12 cellular contexts compared by ENCODE assay signal in genomic region chr5:136073714-136074113, GRCh38. TPM values are rescaled to one million over a fixed set of nuclear protein-coding genes. Genes with fewer than 3 reads are reported as not detected.
DNase-seq lines count a peak whose midpoint lies in the region; ATAC-seq and TF ChIP-seq lines count a peak whose summit lies in the region.
"Had no signal": no experiment of that assay in that cellular context is flagged by ENCODE, and none has a peak within 500 bp of the region (broad histone marks: within the 10 kb centered on the region; RNA-seq: fewer than 3 reads in every experiment).

No MANE protein-coding gene starts in this region.

- no peak for TF ChIP-seq POLR2A in prostate gland (IDR thresholded peaks at IDR 0.05)

- H3K4me1 Mint-ChIP-seq in activated CD4-positive, alpha-beta T cell treated with anti-CD3 and anti-CD28 coated beads, Interleukin-2, amount 10 ng/mL, durations not matched to agents 7 days and 5 days = no peaks in the 10 kb centered on the region

- no peaks in the 10 kb centered on the region for H3K27me3 ChIP-seq in SU-DHL-6 (ENCODE audit: low read length)
- H3K27me3 ChIP-seq in prostate gland (replicated peaks; ENCODE audit: insufficient read depth) = no peaks in the 10 kb centered on the region

- no peaks in the 10 kb centered on the region for H3K4me1 ChIP-seq in prostate gland (replicated peaks)

- H3K4me3 Mint-ChIP-seq in activated CD4-positive, alpha-beta T cell treated with anti-CD3 and anti-CD28 coated beads, Interleukin-2, amount 10 ng/mL, durations not matched to agents 7 days and 5 days = no peak overlapping the region
- H3K4me3 Mint-ChIP-seq: activated CD8-positive, alpha-beta T cell treated with anti-CD3 and anti-CD28 coated beads for 36 hours had no signal

- no peaks in the 10 kb centered on the region for H3K36me3 Mint-ChIP-seq in activated CD4-positive, alpha-beta T cell treated with anti-CD3 and anti-CD28 coated beads, Interleukin-2, amount 10 ng/mL, durations not matched to agents 7 days and 5 days (ENCODE audit: low read depth)

- no peak overlapping the region for H2AFZ ChIP-seq in SU-DHL-6 (ENCODE audit: low read depth, low read length, severe bottlenecking)

- H3K9me3 ChIP-seq in SU-DHL-6 (ENCODE audit: insufficient read depth, low read length) = no peaks in the 10 kb centered on the region
- H3K9me3 ChIP-seq in prostate gland = no peaks in the 10 kb centered on the region

- H3K9me3 Mint-ChIP-seq in activated CD4-positive, alpha-beta T cell treated with anti-CD3 and anti-CD28 coated beads, Interleukin-2, amount 10 ng/mL, durations not matched to agents 7 days and 5 days = no peaks in the 10 kb centered on the region
- H3K9me3 Mint-ChIP-seq: activated CD8-positive, alpha-beta T cell treated with anti-CD3 and anti-CD28 coated beads for 36 hours had no signal

- CTCF ChIA-PET in activated CD4-positive, alpha-beta T cell treated with anti-CD3 and anti-CD28 coated beads, Interleukin-2, amount 10 ng/mL, durations not matched to agents 7 days and 5 days (lab: Charles Lee) = no interaction called here

- peak; percentile 89 for ATAC-seq in GM18517 (IDR thresholded peaks at IDR 0.05; ENCODE audit: unreplicated experiment)
- ATAC-seq in GM21367 (IDR thresholded peaks at IDR 0.05; ENCODE audit: unreplicated experiment) = peak; percentile 81
- peak; percentile 76 for ATAC-seq in HG02981 (IDR thresholded peaks at IDR 0.05; ENCODE audit: unreplicated experiment)
- ATAC-seq: activated CD8-positive, alpha-beta T cell treated with anti-CD3 and anti-CD28 coated beads for 36 hours; left colon had no signal

- H3K9ac ChIP-seq in SU-DHL-6 (ENCODE audit: low read length) = peak overlapping the region; percentile 39

- H3K27me3 Mint-ChIP-seq in activated CD4-positive, alpha-beta T cell treated with anti-CD3 and anti-CD28 coated beads, Interleukin-2, amount 10 ng/mL, durations not matched to agents 7 days and 5 days = peaks cover 30% of the 10 kb centered on the region

- H3K9me2 ChIP-seq in SU-DHL-6 (replicated peaks; ENCODE audit: insufficient read depth, low read length) = no peaks in the 10 kb centered on the region

- no peak for DNase-seq in AG08396 (ENCODE audit: low spot score)
- DNase-seq in NCI-H524 (lab: John Stamatoyannopoulos, UW) = no peak
- no peak for DNase-seq in activated CD4-positive, alpha-beta T cell treated with anti-CD3 and anti-CD28 coated beads, Interleukin-2, amount 10 ng/mL, durations not matched to agents 7 days and 5 days
- DNase-seq in prostate gland (ENCODE audit: low spot score) = no peak
- DNase-seq: activated CD8-positive, alpha-beta T cell treated with anti-CD3 and anti-CD28 coated beads for 36 hours; left colon; stimulated activated CD4-positive, alpha-beta T cell treated with anti-CD3 and anti-CD28 coated beads, Interleukin-2, amount 100 ng/mL, for 48 hours had no signal

- 85% methylated on average over 2 of the region's 2 CpGs for WGBS in prostate gland

- H3K4me3 ChIP-seq in SU-DHL-6 (ENCODE audit: insufficient read depth, low read length, poor library complexity, severe bottlenecking) (peak overlapping the region; percentile 1), prostate gland (no peak overlapping the region)

- no peak overlapping the region for H3K27ac Mint-ChIP-seq in activated CD4-positive, alpha-beta T cell treated with anti-CD3 and anti-CD28 coated beads, Interleukin-2, amount 10 ng/mL, durations not matched to agents 7 days and 5 days
- H3K27ac Mint-ChIP-seq: activated CD8-positive, alpha-beta T cell treated with anti-CD3 and anti-CD28 coated beads for 36 hours had no signal

- no peaks in the 10 kb centered on the region; the same call in 1 of the 2 replicates for H3F3A ChIP-seq in SU-DHL-6 (ENCODE audit: insufficient read depth)

- TF ChIP-seq CTCF in SU-DHL-6 (IDR thresholded peaks at IDR 0.05; ENCODE audit: insufficient read depth, low read length, poor library complexity, severe bottlenecking) (no peak), prostate gland (IDR thresholded peaks at IDR 0.05) (no peak)

- peak overlapping the region; percentile 47 for H3K4me2 ChIP-seq in SU-DHL-6 (ENCODE audit: low read depth, low read length, poor library complexity, severe bottlenecking)

- H3K27ac ChIP-seq in SU-DHL-6 (ENCODE audit: low read depth, low read length) (peak overlapping the region; percentile 81), prostate gland (no peak overlapping the region)
- H3K27ac ChIP-seq: HL-60 had no signal

- POLR2A ChIA-PET in activated CD4-positive, alpha-beta T cell treated with anti-CD3 and anti-CD28 coated beads, Interleukin-2, amount 10 ng/mL, durations not matched to agents 7 days and 5 days (lab: Charles Lee) = no interaction called here

- no peaks in the 10 kb centered on the region for H4K20me1 ChIP-seq in SU-DHL-6 (ENCODE audit: low read depth, low read length)

- intact Hi-C loops in prostate gland (cut with DNase I) = no loop called here

- no peaks in the 10 kb centered on the region for H3K79me2 ChIP-seq in SU-DHL-6 (ENCODE audit: insufficient read depth, low read length)

- H3K36me3 ChIP-seq in SU-DHL-6 (ENCODE audit: low read length) = 0 out of 2 replicates have a peak, but pooled peaks cover 4% of the 10 kb centered on the region
- H3K36me3 ChIP-seq in prostate gland = no peaks in the 10 kb centered on the region

RNA-seq across cellular contexts. Expression of gene TGFBI, which starts 44.9 kb away (rescaled TPM):
- total RNA-seq in activated CD4-positive, alpha-beta T cell treated with anti-CD3 and anti-CD28 coated beads, Interleukin-2, amount 10 ng/mL, durations not matched to agents 7 days and 5 days = under 1 TPM; 0.10 to 0.27 TPM
- 10 to 100 TPM; 17.9 to 41.7 TPM for total RNA-seq in prostate gland
- total RNA-seq: activated CD8-positive, alpha-beta T cell treated with anti-CD3 and anti-CD28 coated beads for 36 hours had no signal

RNA-seq across cellular contexts. Expression of gene SMAD5, which starts 58.9 kb away (rescaled TPM):
- 1 to 10 TPM; 8.6 to 9.3 TPM for total RNA-seq in activated CD4-positive, alpha-beta T cell treated with anti-CD3 and anti-CD28 coated beads, Interleukin-2, amount 10 ng/mL, durations not matched to agents 7 days and 5 days
- 10 to 100 TPM; 34.2 to 37.3 TPM for total RNA-seq in prostate gland

Comparison
In these comparisons a context has a peak if more than half of its experiments do, and no peak if none do; other contexts are left out.
1. RNA of gene TGFBI, which starts 44.9 kb away (total RNA-seq): 17.9 to 41.7 TPM in prostate gland; 0.10 to 0.27 TPM in activated CD4-positive, alpha-beta T cell treated with anti-CD3 and anti-CD28 coated beads, Interleukin-2, amount 10 ng/mL, durations not matched to agents 7 days and 5 days; every median in the first group is over 10 times any median in the second.
2. Peak in every context shown above with its lines, with median percentiles within 50 percentile points of each other: ATAC-seq.